In genomic region chrX:40171513-40172168, GRCh38 we compare ENCODE assay signal across 8 cellular contexts.
DNase-seq lines count a peak whose midpoint lies in the region; ATAC-seq and FAIRE-seq lines count a peak whose summit lies in the region.

No MANE protein-coding gene starts in this region.

- H3K4me3 ChIP-seq in BLaER1 treated with 17β-estradiol and CSF1 and Interleukin-3, amounts not matched to agents 10 nM and 100 nM = peak overlapping the region; percentile 42 to 74 (median 65)
- peak overlapping the region; percentile 50; the same call in 1 of the 2 replicates for H3K4me3 ChIP-seq in iPS DF 6.9 (ENCODE audit: low read length)
- H3K4me3 ChIP-seq in small intestine (ENCODE audit: low read depth in 1 of 2, low read length in 2 of 2) = peak overlapping the region; percentile 36 to 37

- WGBS in iPS DF 6.9 (ENCODE audit: insufficient coverage, insufficient read length) = no CpG with 5 or more reads among the region's 54 CpGs
- 2 to 25% (median 3%) methylated on average over 29 to 54 of the region's 54 CpGs for WGBS in small intestine, 3 donors

- H3K9ac ChIP-seq in BLaER1 treated with 17β-estradiol and CSF1 and Interleukin-3, amounts not matched to agents 10 nM and 100 nM = peak overlapping the region; percentile 76 to 98 (median 96)

- no peaks in the 10 kb centered on the region for H4K20me1 ChIP-seq in BLaER1 treated with 17β-estradiol and CSF1 and Interleukin-3, amounts not matched to agents 10 nM and 100 nM

- H3K4me2 ChIP-seq in BLaER1 treated with 17β-estradiol and CSF1 and Interleukin-3, amounts not matched to agents 10 nM and 100 nM = peak overlapping the region; percentile 81 to 95 (median 90)

- ATAC-seq in GM18858 (IDR thresholded peaks at IDR 0.05; ENCODE audit: unreplicated experiment) (no peak), GM21619 (IDR thresholded peaks at IDR 0.05; ENCODE audit: unreplicated experiment) (no peak), GM19463 (IDR thresholded peaks at IDR 0.05; ENCODE audit: unreplicated experiment) (no peak)

- H3K9me3 ChIP-seq in BLaER1 treated with 17β-estradiol and CSF1 and Interleukin-3, amounts not matched to agents 10 nM and 100 nM (replicated peaks in 1 of 11) = peaks cover 44 to 66% (median 54%) of the 10 kb centered on the region in 11 experiments
- H3K9me3 ChIP-seq in iPS DF 6.9 (ENCODE audit: control insufficient read depth, insufficient read depth, low read length) = no peaks in the 10 kb centered on the region
- H3K9me3 ChIP-seq in small intestine (ENCODE audit: control insufficient read depth, low read depth) = no peaks in the 10 kb centered on the region

- FAIRE-seq in small intestine (lab: Jason Lieb, UNC) = no peak

- DNase-seq in LHCN-M2 (ENCODE audit: low read depth) (peak; percentile 41), amniotic stem cell (lab: John Stamatoyannopoulos, UW) (peak; percentile 10), iPS DF 6.9 (ENCODE audit: low read depth, low spot score) (no peak), small intestine (no peak)

- no peaks in the 10 kb centered on the region for H3K36me3 ChIP-seq in BLaER1 treated with 17β-estradiol and CSF1 and Interleukin-3, amounts not matched to agents 10 nM and 100 nM
- H3K36me3 ChIP-seq in iPS DF 6.9 (ENCODE audit: control insufficient read depth, insufficient read depth, low read length) (no peaks in the 10 kb centered on the region), small intestine (ENCODE audit: control insufficient read depth in 2 of 2, insufficient read depth in 2 of 2, low read length in 2 of 2) (no peaks in the 10 kb centered on the region)

- H3K27ac ChIP-seq in BLaER1 treated with 17β-estradiol and CSF1 and Interleukin-3, amounts not matched to agents 10 nM and 100 nM = peak overlapping the region; percentile 67 to 100 (median 99)
- H3K27ac ChIP-seq in iPS DF 6.9 (ENCODE audit: low read length) = no peak overlapping the region
- peak overlapping the region; percentile 86 to 100 for H3K27ac ChIP-seq in small intestine (ENCODE audit: low read depth in 1 of 2, low read length in 1 of 2)

- peaks cover 0 to 6% (median 0%) of the 10 kb centered on the region in 11 experiments; a peak in 3 of 22 replicates for H3K27me3 ChIP-seq in BLaER1 treated with 17β-estradiol and CSF1 and Interleukin-3, amounts not matched to agents 10 nM and 100 nM
- H3K27me3 ChIP-seq in iPS DF 6.9 (ENCODE audit: control insufficient read depth, insufficient read depth, low read length) (no peaks in the 10 kb centered on the region; the same call in 1 of the 2 replicates), small intestine (ENCODE audit: control insufficient read depth in 2 of 2, insufficient read depth in 2 of 2, low read length in 2 of 2) (no peaks in the 10 kb centered on the region)

- peaks cover 58 to 70% (median 66%) of the 10 kb centered on the region in 10 experiments for H3K4me1 ChIP-seq in BLaER1 treated with 17β-estradiol and CSF1 and Interleukin-3, amounts not matched to agents 10 nM and 100 nM
- H3K4me1 ChIP-seq in iPS DF 6.9 (ENCODE audit: control insufficient read depth, insufficient read depth, low read length) = peaks cover 4% of the 10 kb centered on the region; the same call in 1 of the 2 replicates
- H3K4me1 ChIP-seq in small intestine (ENCODE audit: control insufficient read depth in 2 of 2, insufficient read depth in 1 of 2, low read depth in 1 of 2, low read length in 1 of 2) = no peaks in the 10 kb centered on the region

Comparison
In these comparisons a context has a peak if more than half of its experiments do, and no peak if none do; other contexts are left out.
1. DNase-seq: peak in LHCN-M2 (single experiment) and amniotic stem cell (single experiment); none in iPS DF 6.9 (single experiment) and small intestine (single experiment).
2. Peak in every context shown above with its lines, with median percentiles within 50 percentile points of each other: H3K4me3 ChIP-seq.